19 cellular contexts compared by ENCODE assay signal in genomic region chr16:35249051-35249450, GRCh38.
"Had no signal": no experiment of that assay in that cellular context is flagged by ENCODE, and none has a peak within 500 bp of the region (broad histone marks: within the 10 kb centered on the region; RNA-seq: fewer than 3 reads in every experiment).

No MANE protein-coding gene starts in this region.

- H3K4me3 ChIP-seq: coronary artery, gastrocnemius medialis, lung, mucosa of descending colon, stomach, thyroid gland had no signal

- H3K27ac ChIP-seq: coronary artery, gastrocnemius medialis, neutrophil, parathyroid adenoma, stomach, thyroid gland had no signal

- H3K27me3 ChIP-seq: gastrocnemius medialis, neutrophil, stomach, thyroid gland had no signal

- H3K4me1 ChIP-seq: gastrocnemius medialis, parathyroid adenoma, stomach, thyroid gland had no signal

- H3K9me3 ChIP-seq: gastrocnemius medialis, neutrophil, thyroid gland had no signal

- DNase-seq: dermis blood vessel endothelial cell; effector memory CD4-positive, alpha-beta T cell; erythroblast; gastrocnemius medialis; head of caudate nucleus; mesenchymal stem cell; mucosa of descending colon; naive B cell; stimulated activated CD4-positive, alpha-beta T cell treated with anti-CD3 and anti-CD28 coated beads, Interleukin-2, amount 100 ng/mL, for 24 hours; stimulated activated CD4-positive, alpha-beta T cell treated with anti-CD3 and anti-CD28 coated beads, Interleukin-4, amount 100 ng/mL, for 24 hours; stimulated activated naive CD4-positive, alpha-beta T cell treated with Interleukin-2 at 50 U/mL for 16 hours; stomach; thyroid gland; trophoblast cell had no signal

- FAIRE-seq: keratinocyte had no signal

- H3K36me3 ChIP-seq: gastrocnemius medialis, neutrophil, stomach, thyroid gland had no signal
